Comparison of ENCODE assay signal across 23 cellular contexts in genomic region chr6:5623769-5624168, GRCh38.
"Had no signal": no experiment of that assay in that cellular context is flagged by ENCODE, and none has a peak within 500 bp of the region (broad histone marks: within the 10 kb centered on the region; RNA-seq: fewer than 3 reads in every experiment).

No MANE protein-coding gene starts in this region.

- H3K4me3 Mint-ChIP-seq: activated CD4-positive, alpha-beta memory T cell treated with anti-CD3 and anti-CD28 coated beads for 36 hours; activated CD4-positive, alpha-beta T cell treated with anti-CD3 and anti-CD28 coated beads, Interleukin-2, amount 10 ng/mL, durations not matched to agents 7 days and 5 days; activated naive CD4-positive, alpha-beta T cell treated with anti-CD3 and anti-CD28 coated beads, Interleukin-2, amount 50 U/mL, for 24 hours; activated T-cell treated with anti-CD3 and anti-CD28 coated beads, Interleukin-2, amount 50 U/mL, for 72 hours; brain; IgD-negative memory B cell had no signal

- H3K27ac Mint-ChIP-seq: activated CD4-positive, alpha-beta memory T cell treated with anti-CD3 and anti-CD28 coated beads for 36 hours; activated CD4-positive, alpha-beta T cell treated with anti-CD3 and anti-CD28 coated beads, Interleukin-2, amount 10 ng/mL, durations not matched to agents 7 days and 5 days; activated naive CD4-positive, alpha-beta T cell treated with anti-CD3 and anti-CD28 coated beads, Interleukin-2, amount 50 U/mL, for 24 hours; activated T-cell treated with anti-CD3 and anti-CD28 coated beads, Interleukin-2, amount 50 U/mL, for 72 hours; activated T-helper 2 cell treated with anti-CD3 and anti-CD28 coated beads, Interferon-gamma antibody, Interleukin-2, Interleukin-4, amounts not matched to agents 10 μg/mL and 5 μg/mL and 100 μg/mL, durations not matched to agents 14 hours and 24 hours and 36 hours; brain; IgD-negative memory B cell had no signal

- H3K27me3 ChIP-seq: Peyer's patch had no signal

- ATAC-seq: activated T-cell treated with anti-CD3 and anti-CD28 coated beads, Interleukin-2, amount 50 U/mL, for 72 hours had no signal

- H3K27me3 Mint-ChIP-seq: activated CD4-positive, alpha-beta memory T cell treated with anti-CD3 and anti-CD28 coated beads for 36 hours; activated CD4-positive, alpha-beta T cell treated with anti-CD3 and anti-CD28 coated beads, Interleukin-2, amount 10 ng/mL, durations not matched to agents 7 days and 5 days; activated naive CD4-positive, alpha-beta T cell treated with anti-CD3 and anti-CD28 coated beads, Interleukin-2, amount 50 U/mL, for 24 hours; brain had no signal

- H3K36me3 ChIP-seq: Peyer's patch had no signal

- H3K4me1 ChIP-seq: Peyer's patch had no signal

- H3K4me3 ChIP-seq: Peyer's patch had no signal

- H3K27ac ChIP-seq: Peyer's patch, RWPE1, VCaP had no signal

- DNase-seq: activated CD4-positive, alpha-beta memory T cell treated with anti-CD3 and anti-CD28 coated beads for 36 hours; activated CD4-positive, alpha-beta T cell treated with anti-CD3 and anti-CD28 coated beads, Interleukin-2, amount 10 ng/mL, durations not matched to agents 7 days and 5 days; activated CD4-positive, CD25-positive, alpha-beta regulatory T cell; activated gamma-delta T cell treated with Interleukin-2 at 50 U/mL for 16 hours; activated T-cell treated with anti-CD3 and anti-CD28 coated beads, Interleukin-2, amount 50 U/mL, for 72 hours; amygdala; KG1; NCI-H1048; NCI-H146; NCI-H187 treated with DMSO at 0.1 percent for 48 hours; NCI-H2081 treated with DMSO at 0.1 percent for 48 hours; NCI-H446; NCI-H524; Peyer's patch; SHP77 treated with DMSO at 0.1 percent for 48 hours; T-helper 2 cell; T1000 had no signal

- H3K9me3 Mint-ChIP-seq: activated CD4-positive, alpha-beta memory T cell treated with anti-CD3 and anti-CD28 coated beads for 36 hours; activated naive CD4-positive, alpha-beta T cell treated with anti-CD3 and anti-CD28 coated beads, Interleukin-2, amount 50 U/mL, for 24 hours; activated T-cell treated with anti-CD3 and anti-CD28 coated beads, Interleukin-2, amount 50 U/mL, for 72 hours; activated T-helper 2 cell treated with anti-CD3 and anti-CD28 coated beads, Interferon-gamma antibody, Interleukin-2, Interleukin-4, amounts not matched to agents 10 μg/mL and 5 μg/mL and 100 μg/mL, durations not matched to agents 14 hours and 24 hours and 36 hours had no signal
